1 cellular context compared by ENCODE assay signal in genomic region chr16:47888142-47888541, GRCh38.
TF ChIP-seq lines count a peak whose summit lies in the region.

No MANE protein-coding gene starts in this region.

TF ChIP-seq in HepG2, 621 proteins besides CTCF, POLR2A, EP300 and RAD21 (continued from another document and continues in another):
- TF ChIP-seq MZF1 (CRISPR knock-in tag; IDR thresholded peaks at IDR 0.05; ENCODE audit: borderline replicate concordance) (no peak), WIZ (CRISPR knock-in tag; IDR thresholded peaks at IDR 0.05) (0 out of 2 replicates have a peak, but pooled peaks have one; percentile 26), SNAPC4 (CRISPR knock-in tag; IDR thresholded peaks at IDR 0.05) (no peak), ZNF629 (CRISPR knock-in tag; conservative IDR thresholded peaks at IDR 0.05) (no peak), HDAC2 (CRISPR knock-in tag; IDR thresholded peaks at IDR 0.05) (no peak), ZNF253 (CRISPR knock-in tag; IDR thresholded peaks at IDR 0.05; ENCODE audit: borderline replicate concordance) (no peak), ZNF232 (CRISPR knock-in tag; IDR thresholded peaks at IDR 0.05; ENCODE audit: borderline replicate concordance) (no peak), ZNF501 (CRISPR knock-in tag; IDR thresholded peaks at IDR 0.05) (no peak), ZNF839 (CRISPR knock-in tag; IDR thresholded peaks at IDR 0.05; ENCODE audit: borderline replicate concordance) (no peak), SRSF9 (IDR thresholded peaks at IDR 0.05; ENCODE audit: borderline replicate concordance, insufficient read depth, low read depth, low read length, poor library complexity, severe bottlenecking) (no peak), SRSF1 (optimal IDR thresholded peaks at IDR 0.05; ENCODE audit: low read depth, low read length) (no peak), ZGPAT (CRISPR knock-in tag; IDR thresholded peaks at IDR 0.05) (peak; percentile 42; the same call in 1 of the 2 replicates), SAP130 (CRISPR knock-in tag; IDR thresholded peaks at IDR 0.05; ENCODE audit: low read depth) (peak; percentile 65), ZNF33A (CRISPR knock-in tag; IDR thresholded peaks at IDR 0.05; ENCODE audit: borderline replicate concordance) (no peak), RCOR2 (CRISPR knock-in tag; IDR thresholded peaks at IDR 0.05) (no peak), ZKSCAN8 (CRISPR knock-in tag; IDR thresholded peaks at IDR 0.05; ENCODE audit: borderline replicate concordance) (no peak; the same call in 1 of the 2 replicates), ZNF670 (CRISPR knock-in tag; IDR thresholded peaks at IDR 0.05; ENCODE audit: borderline replicate concordance) (no peak), HNRNPH1 (optimal IDR thresholded peaks at IDR 0.05; ENCODE audit: low read depth, low read length) (no peak), HNRNPLL (IDR thresholded peaks at IDR 0.05; ENCODE audit: low read depth, low read length, poor library complexity, severe bottlenecking) (no peak), ZNF264 (CRISPR knock-in tag; IDR thresholded peaks at IDR 0.05) (no peak), ZNF12 (CRISPR knock-in tag; IDR thresholded peaks at IDR 0.05) (no peak), DMAP1 (CRISPR knock-in tag; IDR thresholded peaks at IDR 0.05) (no peak), TOE1 (CRISPR knock-in tag; IDR thresholded peaks at IDR 0.05) (no peak), UBTF (CRISPR knock-in tag; IDR thresholded peaks at IDR 0.05) (no peak), ZNF737 (CRISPR knock-in tag; IDR thresholded peaks at IDR 0.05; ENCODE audit: borderline replicate concordance) (no peak), ZSCAN5A (CRISPR knock-in tag; IDR thresholded peaks at IDR 0.05; ENCODE audit: borderline replicate concordance) (no peak), YEATS4 (CRISPR knock-in tag; IDR thresholded peaks at IDR 0.05; ENCODE audit: borderline replicate concordance) (no peak), GABPB1 (CRISPR knock-in tag; IDR thresholded peaks at IDR 0.05) (0 out of 2 replicates have a peak, but pooled peaks have one; percentile 24), ZNF326 (CRISPR knock-in tag; IDR thresholded peaks at IDR 0.05; ENCODE audit: borderline replicate concordance) (no peak), PHF21A (CRISPR knock-in tag; IDR thresholded peaks at IDR 0.05) (peak; percentile 50; the same call in 1 of the 2 replicates), ZNF101 (CRISPR knock-in tag; IDR thresholded peaks at IDR 0.05; ENCODE audit: borderline replicate concordance, low read depth) (no peak), CREB1 (IDR thresholded peaks at IDR 0.05) (no peak), CREB1 (CRISPR knock-in tag; IDR thresholded peaks at IDR 0.05) (no peak), ZNF577 (CRISPR knock-in tag; IDR thresholded peaks at IDR 0.05; ENCODE audit: borderline replicate concordance, low read depth) (no peak), ZBTB38 (CRISPR knock-in tag; IDR thresholded peaks at IDR 0.05) (no peak), MXD4 (CRISPR knock-in tag; IDR thresholded peaks at IDR 0.05) (no peak)
- TF ChIP-seq, protein P1, sequence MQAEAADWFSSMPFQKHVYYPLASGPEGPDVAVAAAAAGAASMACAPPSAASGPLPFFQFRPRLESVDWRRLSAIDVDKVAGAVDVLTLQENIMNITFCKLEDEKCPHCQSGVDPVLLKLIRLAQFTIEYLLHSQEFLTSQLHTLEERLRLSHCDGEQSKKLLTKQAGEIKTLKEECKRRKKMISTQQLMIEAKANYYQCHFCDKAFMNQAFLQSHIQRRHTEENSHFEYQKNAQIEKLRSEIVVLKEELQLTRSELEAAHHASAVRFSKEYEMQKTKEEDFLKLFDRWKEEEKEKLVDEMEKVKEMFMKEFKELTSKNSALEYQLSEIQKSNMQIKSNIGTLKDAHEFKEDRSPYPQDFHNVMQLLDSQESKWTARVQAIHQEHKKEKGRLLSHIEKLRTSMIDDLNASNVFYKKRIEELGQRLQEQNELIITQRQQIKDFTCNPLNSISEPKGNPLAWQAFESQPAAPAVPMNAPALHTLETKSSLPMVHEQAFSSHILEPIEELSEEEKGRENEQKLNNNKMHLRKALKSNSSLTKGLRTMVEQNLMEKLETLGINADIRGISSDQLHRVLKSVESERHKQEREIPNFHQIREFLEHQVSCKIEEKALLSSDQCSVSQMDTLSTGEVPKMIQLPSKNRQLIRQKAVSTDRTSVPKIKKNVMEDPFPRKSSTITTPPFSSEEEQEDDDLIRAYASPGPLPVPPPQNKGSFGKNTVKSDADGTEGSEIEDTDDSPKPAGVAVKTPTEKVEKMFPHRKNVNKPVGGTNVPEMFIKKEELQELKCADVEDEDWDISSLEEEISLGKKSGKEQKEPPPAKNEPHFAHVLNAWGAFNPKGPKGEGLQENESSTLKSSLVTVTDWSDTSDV (CRISPR knock-in tag; IDR thresholded peaks at IDR 0.05), result no peak
- TF ChIP-seq, protein P2, sequence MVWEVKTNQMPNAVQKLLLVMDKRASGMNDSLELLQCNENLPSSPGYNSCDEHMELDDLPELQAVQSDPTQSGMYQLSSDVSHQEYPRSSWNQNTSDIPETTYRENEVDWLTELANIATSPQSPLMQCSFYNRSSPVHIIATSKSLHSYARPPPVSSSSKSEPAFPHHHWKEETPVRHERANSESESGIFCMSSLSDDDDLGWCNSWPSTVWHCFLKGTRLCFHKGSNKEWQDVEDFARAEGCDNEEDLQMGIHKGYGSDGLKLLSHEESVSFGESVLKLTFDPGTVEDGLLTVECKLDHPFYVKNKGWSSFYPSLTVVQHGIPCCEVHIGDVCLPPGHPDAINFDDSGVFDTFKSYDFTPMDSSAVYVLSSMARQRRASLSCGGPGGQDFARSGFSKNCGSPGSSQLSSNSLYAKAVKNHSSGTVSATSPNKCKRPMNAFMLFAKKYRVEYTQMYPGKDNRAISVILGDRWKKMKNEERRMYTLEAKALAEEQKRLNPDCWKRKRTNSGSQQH (CRISPR knock-in tag; IDR thresholded peaks at IDR 0.05; ENCODE audit: low read depth), result no peak
- TF ChIP-seq, protein P3, sequence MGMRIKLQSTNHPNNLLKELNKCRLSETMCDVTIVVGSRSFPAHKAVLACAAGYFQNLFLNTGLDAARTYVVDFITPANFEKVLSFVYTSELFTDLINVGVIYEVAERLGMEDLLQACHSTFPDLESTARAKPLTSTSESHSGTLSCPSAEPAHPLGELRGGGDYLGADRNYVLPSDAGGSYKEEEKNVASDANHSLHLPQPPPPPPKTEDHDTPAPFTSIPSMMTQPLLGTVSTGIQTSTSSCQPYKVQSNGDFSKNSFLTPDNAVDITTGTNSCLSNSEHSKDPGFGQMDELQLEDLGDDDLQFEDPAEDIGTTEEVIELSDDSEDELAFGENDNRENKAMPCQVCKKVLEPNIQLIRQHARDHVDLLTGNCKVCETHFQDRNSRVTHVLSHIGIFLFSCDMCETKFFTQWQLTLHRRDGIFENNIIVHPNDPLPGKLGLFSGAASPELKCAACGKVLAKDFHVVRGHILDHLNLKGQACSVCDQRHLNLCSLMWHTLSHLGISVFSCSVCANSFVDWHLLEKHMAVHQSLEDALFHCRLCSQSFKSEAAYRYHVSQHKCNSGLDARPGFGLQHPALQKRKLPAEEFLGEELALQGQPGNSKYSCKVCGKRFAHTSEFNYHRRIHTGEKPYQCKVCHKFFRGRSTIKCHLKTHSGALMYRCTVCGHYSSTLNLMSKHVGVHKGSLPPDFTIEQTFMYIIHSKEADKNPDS (CRISPR knock-in tag; IDR thresholded peaks at IDR 0.05), result peak; percentile 92; the same call in 1 of the 2 replicates
- TF ChIP-seq, protein P4, sequence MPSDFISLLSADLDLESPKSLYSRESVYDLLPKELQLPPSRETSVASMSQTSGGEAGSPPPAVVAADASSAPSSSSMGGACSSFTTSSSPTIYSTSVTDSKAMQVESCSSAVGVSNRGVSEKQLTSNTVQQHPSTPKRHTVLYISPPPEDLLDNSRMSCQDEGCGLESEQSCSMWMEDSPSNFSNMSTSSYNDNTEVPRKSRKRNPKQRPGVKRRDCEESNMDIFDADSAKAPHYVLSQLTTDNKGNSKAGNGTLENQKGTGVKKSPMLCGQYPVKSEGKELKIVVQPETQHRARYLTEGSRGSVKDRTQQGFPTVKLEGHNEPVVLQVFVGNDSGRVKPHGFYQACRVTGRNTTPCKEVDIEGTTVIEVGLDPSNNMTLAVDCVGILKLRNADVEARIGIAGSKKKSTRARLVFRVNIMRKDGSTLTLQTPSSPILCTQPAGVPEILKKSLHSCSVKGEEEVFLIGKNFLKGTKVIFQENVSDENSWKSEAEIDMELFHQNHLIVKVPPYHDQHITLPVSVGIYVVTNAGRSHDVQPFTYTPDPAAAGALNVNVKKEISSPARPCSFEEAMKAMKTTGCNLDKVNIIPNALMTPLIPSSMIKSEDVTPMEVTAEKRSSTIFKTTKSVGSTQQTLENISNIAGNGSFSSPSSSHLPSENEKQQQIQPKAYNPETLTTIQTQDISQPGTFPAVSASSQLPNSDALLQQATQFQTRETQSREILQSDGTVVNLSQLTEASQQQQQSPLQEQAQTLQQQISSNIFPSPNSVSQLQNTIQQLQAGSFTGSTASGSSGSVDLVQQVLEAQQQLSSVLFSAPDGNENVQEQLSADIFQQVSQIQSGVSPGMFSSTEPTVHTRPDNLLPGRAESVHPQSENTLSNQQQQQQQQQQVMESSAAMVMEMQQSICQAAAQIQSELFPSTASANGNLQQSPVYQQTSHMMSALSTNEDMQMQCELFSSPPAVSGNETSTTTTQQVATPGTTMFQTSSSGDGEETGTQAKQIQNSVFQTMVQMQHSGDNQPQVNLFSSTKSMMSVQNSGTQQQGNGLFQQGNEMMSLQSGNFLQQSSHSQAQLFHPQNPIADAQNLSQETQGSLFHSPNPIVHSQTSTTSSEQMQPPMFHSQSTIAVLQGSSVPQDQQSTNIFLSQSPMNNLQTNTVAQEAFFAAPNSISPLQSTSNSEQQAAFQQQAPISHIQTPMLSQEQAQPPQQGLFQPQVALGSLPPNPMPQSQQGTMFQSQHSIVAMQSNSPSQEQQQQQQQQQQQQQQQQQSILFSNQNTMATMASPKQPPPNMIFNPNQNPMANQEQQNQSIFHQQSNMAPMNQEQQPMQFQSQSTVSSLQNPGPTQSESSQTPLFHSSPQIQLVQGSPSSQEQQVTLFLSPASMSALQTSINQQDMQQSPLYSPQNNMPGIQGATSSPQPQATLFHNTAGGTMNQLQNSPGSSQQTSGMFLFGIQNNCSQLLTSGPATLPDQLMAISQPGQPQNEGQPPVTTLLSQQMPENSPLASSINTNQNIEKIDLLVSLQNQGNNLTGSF (CRISPR knock-in tag; IDR thresholded peaks at IDR 0.05), result no peak
